Comparison of ENCODE assay signal across 22 cellular contexts in genomic region chr11:26571861-26572654, GRCh38. TPM values are rescaled to one million over a fixed set of nuclear protein-coding genes. Genes with fewer than 3 reads are reported as not detected.
DNase-seq lines count a peak whose midpoint lies in the region; ATAC-seq, FAIRE-seq and TF ChIP-seq lines count a peak whose summit lies in the region.
"Had no signal": no experiment of that assay in that cellular context is flagged by ENCODE, and none has a peak within 500 bp of the region (broad histone marks: within the 10 kb centered on the region; RNA-seq: fewer than 3 reads in every experiment).

TSS of gene MUC15 (minus strand) at chr11:26572263. CDS start at chr11:26567094, 5,169 bp downstream.

- no peak for FAIRE-seq in GM12878 (lab: Jason Lieb, UNC)

- intact Hi-C loops in GM12878 (cut with micrococcal nuclease; ENCODE audit: unreplicated experiment) = no loop called here
- intact Hi-C loops in sigmoid colon (cut with DNase I) = no loop called here
- intact Hi-C loops in testis (cut with DNase I; ENCODE audit: low total_unique reads) = no loop called here

- ATAC-seq in GM18867 (IDR thresholded peaks at IDR 0.05; ENCODE audit: unreplicated experiment) (peak; percentile 71), GM12878 (peak; percentile 78), GM18511 (IDR thresholded peaks at IDR 0.05; ENCODE audit: unreplicated experiment) (no peak)
- ATAC-seq: activated T-helper 17 cell treated with anti-CD3 and anti-CD28 coated beads, Interleukin-2, amount 50 U/mL, for 72 hours; naive thymus-derived CD8-positive, alpha-beta T cell; PC-3 had no signal

- TF ChIP-seq POLR2A in GM12878 (IDR thresholded peaks at IDR 0.05; ENCODE audit: low read depth, low read length) = no peak
- no peak for TF ChIP-seq POLR2A in sigmoid colon (IDR thresholded peaks at IDR 0.05)
- TF ChIP-seq POLR2A in testis (IDR thresholded peaks at IDR 0.05) = no peak

- H3K23ac ChIP-seq in trophoblast cell (ENCODE audit: low read length) = no peak within 1 kb of the TSS

- DNase-seq in GM12878 (ENCODE audit: low read depth, low spot score) = no peak
- DNase-seq in iPS-NIHi11 (ENCODE audit: low spot score) = peak; percentile 22
- DNase-seq in trophoblast cell = peak; percentile 50 to 69
- no peak for DNase-seq in sigmoid colon
- no peak for DNase-seq in OCI-M1 (lab: John Stamatoyannopoulos, UW)
- DNase-seq in testis = no peak
- DNase-seq: caudate nucleus; CD4-positive, alpha-beta memory T cell; DND-41; HFFc6; naive thymus-derived CD8-positive, alpha-beta T cell; NCI-H2081; NCI-H524; PC-3 had no signal

- peak within 1 kb of the TSS; percentile 20 for H2BK120ac ChIP-seq in trophoblast cell (ENCODE audit: insufficient read depth, low read length, poor library complexity)

- H3K27me3 ChIP-seq in GM12878 (replicated peaks in 1 of 2; ENCODE audit: control insufficient read depth in 2 of 2, insufficient read depth in 2 of 2, low read length in 1 of 2) (no peaks in the 10 kb centered on the region; a peak in 1 of 4 replicates), trophoblast cell (ENCODE audit: insufficient read depth, low read length) (no peaks in the 10 kb centered on the region), sigmoid colon (no peaks in the 10 kb centered on the region), testis (no peaks in the 10 kb centered on the region)

- H3K4me1 ChIP-seq in GM12878 (ENCODE audit: control insufficient read depth, insufficient read depth, low read length) (no peaks in the 10 kb centered on the region), trophoblast cell (ENCODE audit: control insufficient read depth in 1 of 2, insufficient read depth in 2 of 2, low read length in 2 of 2) (peaks cover 9 to 13% of the 10 kb centered on the region in 2 experiments), sigmoid colon (no peaks in the 10 kb centered on the region), testis (no peaks in the 10 kb centered on the region)
- H3K4me1 ChIP-seq: SJSA1 had no signal

- no peak within 1 kb of the TSS for H3K27ac ChIP-seq in GM12878 (ENCODE audit: control insufficient read depth, insufficient read depth)
- peak within 1 kb of the TSS; percentile 87 for H3K27ac ChIP-seq in trophoblast cell (ENCODE audit: low read depth, low read length)
- H3K27ac ChIP-seq in sigmoid colon = peak within 1 kb of the TSS in 1 of 4 donors; percentile 15
- H3K27ac ChIP-seq in testis = no peak within 1 kb of the TSS
- H3K27ac ChIP-seq: SJSA1 had no signal

- H3K79me2 ChIP-seq in GM12878 (ENCODE audit: control insufficient read depth, insufficient read depth, low read length) (no peaks in the 10 kb centered on the region), trophoblast cell (ENCODE audit: control insufficient read depth, insufficient read depth, low read length, poor library complexity) (no peaks in the 10 kb centered on the region)

- 44% methylated on average over 12 of the region's 12 CpGs for WGBS in GM12878 (ENCODE audit: insufficient coverage, insufficient replicate concordance, low lambda C conversion rate, missing lambda C conversion rate)
- WGBS in trophoblast cell (ENCODE audit: extremely low coverage, insufficient coverage, insufficient read length) = no CpG with 5 or more reads among the region's 12 CpGs
- 44 to 67% methylated on average over 12 of the region's 12 CpGs for WGBS in sigmoid colon, 2 donors
- WGBS in testis, 2 donors = 74% methylated on average over 12 of the region's 12 CpGs

- peak within 1 kb of the TSS; percentile 32 for H4K91ac ChIP-seq in trophoblast cell (ENCODE audit: low read depth, low read length)

- H3K9ac ChIP-seq in GM12878 (ENCODE audit: control insufficient read depth, insufficient read depth, low read length) = no peak within 1 kb of the TSS
- no peak within 1 kb of the TSS for H3K9ac ChIP-seq in trophoblast cell (ENCODE audit: low read length)

- CTCF ChIA-PET in GM12878 (lab: Yijun Ruan, JAX) = interaction anchor here (0.9 to 3.5 kb wide), 4 partner anchors 11 to 20 kb away, joined by 3 to 15 read pairs (median 4); no protein-coding TSS in a partner anchor

- BruUV-seq in GM12878 (replicated peaks; lab: Mats Ljungman, UMichigan) = no TSS peak

- peaks cover 4% of the 10 kb centered on the region for H3K79me1 ChIP-seq in trophoblast cell (ENCODE audit: low read length)

- TF ChIP-seq EP300 in GM12878 (IDR thresholded peaks at IDR 0.05; ENCODE audit: borderline replicate concordance in 1 of 2, control insufficient read depth in 1 of 2, low read depth in 2 of 2, low read length in 2 of 2) (no peak), sigmoid colon (IDR thresholded peaks at IDR 0.05) (no peak)

- no peak for TF ChIP-seq CTCF in GM12878 (IDR thresholded peaks at IDR 0.05 in 2 of 3, conservative IDR thresholded peaks at IDR 0.05 in 1 of 3; ENCODE audit: control insufficient read depth in 2 of 3, extremely low read depth in 1 of 3, insufficient read depth in 1 of 3, low read depth in 3 of 3, low read length in 3 of 3)
- TF ChIP-seq CTCF in sigmoid colon (IDR thresholded peaks at IDR 0.05) = no peak
- no peak for TF ChIP-seq CTCF in testis (IDR thresholded peaks at IDR 0.05)

- H3K4me2 ChIP-seq in GM12878 (ENCODE audit: control insufficient read depth, insufficient read depth) (no peak within 1 kb of the TSS), trophoblast cell (ENCODE audit: low read length) (peak within 1 kb of the TSS; percentile 23)

- H4K8ac ChIP-seq in trophoblast cell (ENCODE audit: low read depth, low read length) = peak within 1 kb of the TSS; percentile 35

- no peak within 1 kb of the TSS for H2BK12ac ChIP-seq in trophoblast cell (ENCODE audit: low read length)

- H3K9me3 ChIP-seq in GM12878 (replicated peaks; ENCODE audit: control insufficient read depth, insufficient read depth, low read length) (no peaks in the 10 kb centered on the region), trophoblast cell (ENCODE audit: insufficient read depth, low read depth, low read length) (no peaks in the 10 kb centered on the region), sigmoid colon (no peaks in the 10 kb centered on the region), testis (no peaks in the 10 kb centered on the region)
- H3K9me3 ChIP-seq: SJSA1 had no signal

- in situ Hi-C loops in GM12878 (cut with MboI) = no loop called here

- H3K4me3 ChIP-seq in GM12878 = no peak within 1 kb of the TSS
- H3K4me3 ChIP-seq in trophoblast cell (ENCODE audit: low read depth, low read length) = no peak within 1 kb of the TSS
- H3K4me3 ChIP-seq in sigmoid colon = no peak within 1 kb of the TSS
- H3K4me3 ChIP-seq in testis = no peak within 1 kb of the TSS
- H3K4me3 ChIP-seq: SJSA1 had no signal

- H2AK5ac ChIP-seq in trophoblast cell (ENCODE audit: low read length) = no peak within 1 kb of the TSS

- H2AFZ ChIP-seq in GM12878 (ENCODE audit: control insufficient read depth, low read depth, low read length) (peak within 1 kb of the TSS; percentile 30), trophoblast cell (ENCODE audit: insufficient read depth, low read length, poor library complexity) (no peak within 1 kb of the TSS)

- H3K18ac ChIP-seq in trophoblast cell (ENCODE audit: low read length) = no peak within 1 kb of the TSS

- SMC1A ChIA-PET in GM12878 (lab: Charles Lee; ENCODE audit: uncharacterized antibody, unreplicated experiment) = interaction anchor here (0.9 to 3.3 kb wide), 13 partner anchors 8 to 79 kb away, joined by 3 to 16 read pairs (median 4); no protein-coding TSS in a partner anchor

- peak within 1 kb of the TSS; percentile 31 for H2BK5ac ChIP-seq in trophoblast cell (ENCODE audit: low read depth, low read length, poor library complexity)

- H4K12ac ChIP-seq in trophoblast cell (ENCODE audit: low read depth, low read length) = no peak within 1 kb of the TSS

- H3K36me3 ChIP-seq in GM12878 (ENCODE audit: control insufficient read depth in 2 of 2, insufficient read depth in 2 of 2, low read length in 1 of 2) (no peaks in the 10 kb centered on the region), trophoblast cell (ENCODE audit: control insufficient read depth in 1 of 2, insufficient read depth in 2 of 2, low read length in 2 of 2) (no peaks in the 10 kb centered on the region), sigmoid colon (no peaks in the 10 kb centered on the region), testis (ENCODE audit: low read depth, missing control alignments) (no peaks in the 10 kb centered on the region)
- H3K36me3 ChIP-seq: SJSA1 had no signal

- TF ChIP-seq RAD21 in GM12878 (IDR thresholded peaks at IDR 0.05; ENCODE audit: insufficient read depth, low read depth, low read length) = no peak

- H4K20me1 ChIP-seq in GM12878 (ENCODE audit: control insufficient read depth, insufficient read depth) = no peaks in the 10 kb centered on the region

- H3K4ac ChIP-seq in trophoblast cell (ENCODE audit: low read depth, low read length) = no peak within 1 kb of the TSS

- RAD21 ChIA-PET in GM12878 (lab: Charles Lee; ENCODE audit: unreplicated experiment) = interaction anchor here (1.0 to 2.4 kb wide), 9 partner anchors 12 to 63 kb away, joined by 3 to 7 read pairs (median 4); no protein-coding TSS in a partner anchor

- no peak within 1 kb of the TSS for H3K14ac ChIP-seq in trophoblast cell (ENCODE audit: low read length)

- POLR2A ChIA-PET in GM12878 (lab: Charles Lee) = interaction anchor here (0.9 to 3.8 kb wide), 8 partner anchors 13 to 62 kb away, joined by 3 to 12 read pairs (median 3); no protein-coding TSS in a partner anchor

TF ChIP-seq in GM12878, 131 proteins besides CTCF, POLR2A, EP300 and RAD21 (continues in another document):
- peak; percentile 25; the same call in 1 of the 2 replicates for TF ChIP-seq SPI1 (IDR thresholded peaks at IDR 0.05; ENCODE audit: borderline replicate concordance, insufficient read depth, low read depth, low read length)

RNA-seq across cellular contexts. Expression of gene MUC15, which starts in this region (rescaled TPM):
- total RNA-seq in GM12878 (2013; cell fraction: nucleolus; rRNA removed) = 0.40 TPM in 1 of 2 replicates, not detected in the other
- 0.05 TPM in 1 of 2 replicates, not detected in the other for total RNA-seq in GM12878 (2014; rRNA removed)
- 0.05 TPM in 1 of 2 replicates, not detected in the other for total RNA-seq in GM12878 (2014; rRNA removed; fragmentation: Illumina TruSeq; extraction: Trizol)
- total RNA-seq in GM12878 (2021) = 0.15 TPM in 1 of 2 replicates, not detected in the other
- not detected for polyA plus RNA-seq in GM12878 (2011; ENCODE audit: low read depth)
- 0.86 and 1.4 TPM in 2 replicates for polyA plus RNA-seq in GM12878 (2011; rRNA removed)
- polyA plus RNA-seq in GM12878 (2011; cell fraction: cytosol; rRNA removed) = 0.19 and 0.27 TPM in 2 replicates
- 1.5 and 2.8 TPM in 2 replicates for polyA plus RNA-seq in GM12878 (2011; cell fraction: nucleus; rRNA removed)
- polyA plus RNA-seq in GM12878 (2012) = not detected in 2 replicates
- 0.03 TPM in 1 of 2 replicates, not detected in the other for polyA plus RNA-seq in GM12878 (2014; fragmentation: Illumina TruSeq; extraction: Trizol)
- polyA plus RNA-seq in GM12878 (2014; fragmentation: Nextera tagmentation; extraction: Ambion mirVana) = not detected
- 0.03 TPM in 1 of 2 replicates, not detected in the other for polyA plus RNA-seq in GM12878 (2014; rRNA removed)
- polyA plus RNA-seq in GM12878 (2016; fragmentation: Nextera tagmentation; extraction: Ambion mirVana) = not detected
- 0.29 and 0.31 TPM in 2 replicates for polyA minus RNA-seq in GM12878 (2011; rRNA and poly(A)+ RNA removed)
- polyA minus RNA-seq in GM12878 (2011; cell fraction: cytosol; rRNA and poly(A)+ RNA removed) = not detected in 2 replicates
- polyA minus RNA-seq in GM12878 (2011; cell fraction: nucleus; rRNA and poly(A)+ RNA removed) = 0.29 and 0.48 TPM in 2 replicates
- polyA plus RNA-seq in trophoblast cell (2013) = 433 and 477 TPM in 2 replicates
- not detected for total RNA-seq in sigmoid colon
- polyA plus RNA-seq in sigmoid colon = not detected
- under 1 TPM in 1 of 2 donors, not detected in 1; 0.25 TPM for total RNA-seq in testis
- 0.57 TPM for polyA plus RNA-seq in testis (ENCODE audit: insufficient read depth, low read depth, low replicate concordance)
- total RNA-seq: activated CD8-positive, alpha-beta memory T cell treated with anti-CD3 and anti-CD28 coated beads for 36 hours; activated T-helper 17 cell treated with anti-CD3 and anti-CD28 coated beads, Interleukin-2, amount 50 U/mL, for 72 hours; CD4-positive, alpha-beta memory T cell; HFFc6; lung microvascular endothelial cell; naive thymus-derived CD8-positive, alpha-beta T cell; PC-3; pulmonary artery endothelial cell; SJSA1 had no signal
- polyA plus RNA-seq: AG04450; CD4-positive, alpha-beta memory T cell; naive thymus-derived CD8-positive, alpha-beta T cell had no signal

Comparison
In these comparisons a context has a peak if more than half of its experiments do, and no peak if none do; other contexts are left out.
1. DNase-seq: peak in iPS-NIHi11 (single experiment) and trophoblast cell (2 of 2); none in GM12878 (single experiment), sigmoid colon (single experiment), OCI-M1 (single experiment) and testis (single experiment).